ENCODE assay signal across 11 cellular contexts in genomic region chr4:103105558-103106356, GRCh38.
"Had no signal": no experiment of that assay in that cellular context is flagged by ENCODE, and none has a peak within 500 bp of the region (broad histone marks: within the 10 kb centered on the region; RNA-seq: fewer than 3 reads in every experiment).

No MANE protein-coding gene starts in this region.

- H3K27me3 ChIP-seq: heart left ventricle, tibial artery, uterus had no signal

- H3K27me3 Mint-ChIP-seq: activated CD4-positive, alpha-beta memory T cell treated with anti-CD3 and anti-CD28 coated beads, Interleukin-2, amount 10 ng/mL, durations not matched to agents 7 days and 5 days; brain; dendritic cell treated with granulocyte-macrophage colony-stimulating factor and Interleukin-4, amounts not matched to agents 40 ng/mL and 50 ng/mL, for 4 days; naive thymus-derived CD4-positive, alpha-beta T cell had no signal

- H3K36me3 ChIP-seq: heart left ventricle, tibial artery, uterus had no signal

- H3K4me1 ChIP-seq: heart left ventricle, tibial artery, uterus had no signal

- H3K4me1 Mint-ChIP-seq: brain had no signal

- H3K9me3 ChIP-seq: heart left ventricle, tibial artery, uterus had no signal

- H3K4me3 ChIP-seq: heart left ventricle, lung, tibial artery, uterus had no signal

- H3K27ac Mint-ChIP-seq: activated CD4-positive, alpha-beta memory T cell treated with anti-CD3 and anti-CD28 coated beads, Interleukin-2, amount 10 ng/mL, durations not matched to agents 7 days and 5 days; activated T-cell treated with anti-CD3 and anti-CD28 coated beads, Interleukin-2, amount 50 U/mL, for 72 hours; brain; dendritic cell treated with granulocyte-macrophage colony-stimulating factor and Interleukin-4, amounts not matched to agents 40 ng/mL and 50 ng/mL, for 4 days had no signal

- ATAC-seq: activated T-cell treated with anti-CD3 and anti-CD28 coated beads, Interleukin-2, amount 50 U/mL, for 72 hours; heart left ventricle; naive thymus-derived CD4-positive, alpha-beta T cell had no signal

- H3K9me3 Mint-ChIP-seq: activated CD4-positive, alpha-beta memory T cell treated with anti-CD3 and anti-CD28 coated beads, Interleukin-2, amount 10 ng/mL, durations not matched to agents 7 days and 5 days; activated T-cell treated with anti-CD3 and anti-CD28 coated beads, Interleukin-2, amount 50 U/mL, for 72 hours; brain; dendritic cell treated with granulocyte-macrophage colony-stimulating factor and Interleukin-4, amounts not matched to agents 40 ng/mL and 50 ng/mL, for 4 days; naive thymus-derived CD4-positive, alpha-beta T cell had no signal

- H3K4me3 Mint-ChIP-seq: activated CD4-positive, alpha-beta memory T cell treated with anti-CD3 and anti-CD28 coated beads, Interleukin-2, amount 10 ng/mL, durations not matched to agents 7 days and 5 days; activated T-cell treated with anti-CD3 and anti-CD28 coated beads, Interleukin-2, amount 50 U/mL, for 72 hours; brain; dendritic cell treated with granulocyte-macrophage colony-stimulating factor and Interleukin-4, amounts not matched to agents 40 ng/mL and 50 ng/mL, for 4 days; naive thymus-derived CD4-positive, alpha-beta T cell had no signal

- DNase-seq: activated CD4-positive, alpha-beta memory T cell treated with anti-CD3 and anti-CD28 coated beads, Interleukin-2, amount 10 ng/mL, durations not matched to agents 7 days and 5 days; activated naive CD4-positive, alpha-beta T cell treated with Interleukin-2 at 50 U/mL for 16 hours; activated T-cell treated with anti-CD3 and anti-CD28 coated beads, Interleukin-2, amount 50 U/mL, for 72 hours; foreskin melanocyte; heart left ventricle; naive thymus-derived CD4-positive, alpha-beta T cell; tibial artery; uterus had no signal
